9 cellular contexts compared by ENCODE assay signal in genomic region chr18:11654736-11655604, GRCh38. TPM values are rescaled to one million over a fixed set of nuclear protein-coding genes. Genes with fewer than 3 reads are reported as not detected.
DNase-seq lines count a peak whose midpoint lies in the region; ATAC-seq and TF ChIP-seq lines count a peak whose summit lies in the region.
"Had no signal": no experiment of that assay in that cellular context is flagged by ENCODE, and none has a peak within 500 bp of the region (broad histone marks: within the 10 kb centered on the region; RNA-seq: fewer than 3 reads in every experiment).

No MANE protein-coding gene starts in this region.

- TF ChIP-seq POLR2A in gastrocnemius medialis (IDR thresholded peaks at IDR 0.05): no peak

- peak; percentile 40 to 71 (median 56) for TF ChIP-seq CTCF in gastrocnemius medialis (IDR thresholded peaks at IDR 0.05 in 4 of 5, conservative IDR thresholded peaks at IDR 0.05 in 1 of 5)

- intact Hi-C loops in gastrocnemius medialis (cut with DNase I; ENCODE audit: low total_unique reads) (loop anchor here (1.0 to 10.0 kb wide), 2 partner anchors 217 to 380 kb away; no protein-coding TSS in a partner anchor), posterior vena cava (cut with DNase I) (no loop called here)

- no peaks in the 10 kb centered on the region for H3K36me3 ChIP-seq in gastrocnemius medialis

- ATAC-seq in gastrocnemius medialis: no peak
- no peak for ATAC-seq in HG03469 (IDR thresholded peaks at IDR 0.05; ENCODE audit: unreplicated experiment)

- peak overlapping the region in 1 of 4 donors; percentile 7 for H3K4me3 ChIP-seq in gastrocnemius medialis

- in situ Hi-C loops in gastrocnemius medialis (cut with MboI; ENCODE audit: low sequenced_read_pairs in 4 of 4): no loop called here

- DNase-seq in AG08396 (ENCODE audit: low spot score): peak; percentile 80
- DNase-seq in H4 (ENCODE audit: low spot score): peak; percentile 29
- DNase-seq in RPMI8226: peak; percentile 65
- DNase-seq in amygdala (lab: John Stamatoyannopoulos, UW): peak in 34 of 56 donors; percentile 6 to 68 (median 22)
- peak; percentile 11 for DNase-seq in iPS DF 4.7 (ENCODE audit: extremely low read depth, low spot score)
- DNase-seq in gastrocnemius medialis: peak in 1 of 2 donors; percentile 20
- DNase-seq in posterior vena cava (ENCODE audit: low spot score): no peak

- H3K27me3 ChIP-seq in gastrocnemius medialis: peaks cover 0 to 1% (median 0%) of the 10 kb centered on the region in 3 donors

- H3K4me1 ChIP-seq in gastrocnemius medialis: peaks cover 0 to 4% of the 10 kb centered on the region in 2 donors

- H3K9me3 ChIP-seq in gastrocnemius medialis: no peaks in the 10 kb centered on the region

- no peak overlapping the region for H3K27ac ChIP-seq in gastrocnemius medialis

RNA-seq across cellular contexts. Expression of gene GNAL, which starts 34.1 kb away (rescaled TPM):
- total RNA-seq in H4 (2014; rRNA removed; shearing (Covaris generic)): 17.3 and 19.2 TPM in 2 replicates
- total RNA-seq in gastrocnemius medialis (10 to 100 TPM in 2 of 4 donors, 1 to 10 TPM in 2; 4.4 to 35.4 (median 9.1) TPM), posterior vena cava (10 to 100 TPM; 16.9 to 27.9 TPM)

RNA-seq across cellular contexts. Expression of gene SLC35G4, which starts 45.6 kb away (rescaled TPM):
- not detected in 2 replicates for total RNA-seq in H4 (2014; rRNA removed; shearing (Covaris generic))
- total RNA-seq in gastrocnemius medialis: not detected
- total RNA-seq in posterior vena cava: not detected
- total RNA-seq: glomerular endothelial cell had no signal
